1 cellular context compared by ENCODE assay signal in the genomic region with DNA sequence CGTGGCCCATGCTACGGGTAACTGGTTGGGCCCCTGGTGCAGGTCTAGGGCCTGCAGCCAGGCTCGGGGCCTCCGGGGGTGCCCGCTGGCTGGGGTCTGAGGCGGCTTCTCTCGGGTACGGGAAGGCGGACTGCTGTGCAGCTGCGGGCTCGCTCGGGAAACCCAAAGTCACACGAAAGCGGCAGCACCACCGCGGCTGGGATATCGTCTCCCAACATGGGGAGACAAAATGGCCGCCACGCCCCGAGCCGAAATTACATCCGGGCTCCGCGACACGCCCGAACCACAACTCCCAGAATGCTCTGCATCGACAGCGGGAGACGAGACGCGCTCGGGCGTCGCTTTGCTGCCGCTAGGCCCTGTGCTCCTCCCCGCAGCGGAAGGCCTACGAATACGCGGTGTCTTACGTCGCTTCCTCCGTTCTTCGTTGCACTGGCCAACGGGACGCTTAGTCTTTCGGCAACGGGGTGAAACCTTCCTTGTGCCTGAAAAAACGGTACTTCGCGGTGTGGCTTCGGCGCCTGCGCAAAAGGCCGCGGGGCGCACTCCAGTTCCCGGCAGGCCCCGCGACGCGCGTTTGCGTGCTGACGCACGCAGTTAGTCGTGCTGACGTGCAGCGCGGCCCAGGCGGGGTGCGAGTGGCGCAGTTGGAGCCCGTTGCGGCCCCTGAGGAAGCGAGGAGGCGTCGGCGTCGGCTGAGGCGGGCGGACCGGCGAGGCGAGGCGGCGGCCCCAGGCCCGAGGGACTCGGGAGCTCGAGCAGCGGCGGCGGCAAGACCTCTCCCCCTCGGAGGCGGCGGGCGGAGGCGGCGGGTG.
TF ChIP-seq lines count a peak whose summit lies in the region.

A gene (plus strand): TSS at position 604 of the 815 bp plus-strand sequence. CDS start 3,727 bp downstream, outside the sequence.

TF ChIP-seq in GM12878, 131 proteins besides CTCF, POLR2A, EP300 and RAD21 (continued from another document and continues in another):
- TF ChIP-seq, protein P1, sequence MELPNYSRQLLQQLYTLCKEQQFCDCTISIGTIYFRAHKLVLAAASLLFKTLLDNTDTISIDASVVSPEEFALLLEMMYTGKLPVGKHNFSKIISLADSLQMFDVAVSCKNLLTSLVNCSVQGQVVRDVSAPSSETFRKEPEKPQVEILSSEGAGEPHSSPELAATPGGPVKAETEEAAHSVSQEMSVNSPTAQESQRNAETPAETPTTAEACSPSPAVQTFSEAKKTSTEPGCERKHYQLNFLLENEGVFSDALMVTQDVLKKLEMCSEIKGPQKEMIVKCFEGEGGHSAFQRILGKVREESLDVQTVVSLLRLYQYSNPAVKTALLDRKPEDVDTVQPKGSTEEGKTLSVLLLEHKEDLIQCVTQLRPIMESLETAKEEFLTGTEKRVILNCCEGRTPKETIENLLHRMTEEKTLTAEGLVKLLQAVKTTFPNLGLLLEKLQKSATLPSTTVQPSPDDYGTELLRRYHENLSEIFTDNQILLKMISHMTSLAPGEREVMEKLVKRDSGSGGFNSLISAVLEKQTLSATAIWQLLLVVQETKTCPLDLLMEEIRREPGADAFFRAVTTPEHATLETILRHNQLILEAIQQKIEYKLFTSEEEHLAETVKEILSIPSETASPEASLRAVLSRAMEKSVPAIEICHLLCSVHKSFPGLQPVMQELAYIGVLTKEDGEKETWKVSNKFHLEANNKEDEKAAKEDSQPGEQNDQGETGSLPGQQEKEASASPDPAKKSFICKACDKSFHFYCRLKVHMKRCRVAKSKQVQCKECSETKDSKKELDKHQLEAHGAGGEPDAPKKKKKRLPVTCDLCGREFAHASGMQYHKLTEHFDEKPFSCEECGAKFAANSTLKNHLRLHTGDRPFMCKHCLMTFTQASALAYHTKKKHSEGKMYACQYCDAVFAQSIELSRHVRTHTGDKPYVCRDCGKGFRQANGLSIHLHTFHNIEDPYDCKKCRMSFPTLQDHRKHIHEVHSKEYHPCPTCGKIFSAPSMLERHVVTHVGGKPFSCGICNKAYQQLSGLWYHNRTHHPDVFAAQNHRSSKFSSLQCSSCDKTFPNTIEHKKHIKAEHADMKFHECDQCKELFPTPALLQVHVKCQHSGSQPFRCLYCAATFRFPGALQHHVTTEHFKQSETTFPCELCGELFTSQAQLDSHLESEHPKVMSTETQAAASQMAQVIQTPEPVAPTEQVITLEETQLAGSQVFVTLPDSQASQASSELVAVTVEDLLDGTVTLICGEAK (IDR thresholded peaks at IDR 0.05; ENCODE audit: borderline replicate concordance) = peak; percentile 64; the same call in 1 of the 2 replicates
- TF ChIP-seq MEF2B (IDR thresholded peaks at IDR 0.05; ENCODE audit: partially characterized antibody, poor library complexity, severe bottlenecking) (peak; percentile 10), PAX5 (IDR thresholded peaks at IDR 0.05; ENCODE audit: borderline replicate concordance, low read depth, low read length) (0 out of 2 replicates have a peak, but pooled peaks have one; percentile 25), ETV6 (conservative IDR thresholded peaks at IDR 0.05 in 1 of 2, IDR thresholded peaks at IDR 0.05 in 1 of 2; ENCODE audit: borderline replicate concordance in 1 of 2, low read depth in 1 of 2) (no peak), IRF4 (IDR thresholded peaks at IDR 0.05; ENCODE audit: low read depth, low read length) (peak; percentile 48; the same call in 1 of the 2 replicates), TCF7 (IDR thresholded peaks at IDR 0.05; ENCODE audit: borderline replicate concordance) (no peak), SUZ12 (IDR thresholded peaks at IDR 0.05; ENCODE audit: unreplicated experiment) (no peak), CREM (IDR thresholded peaks at IDR 0.05; ENCODE audit: low read depth) (peak; percentile 96), MXI1 (IDR thresholded peaks at IDR 0.05; ENCODE audit: low read depth, low read length) (peak; percentile 54), ATF7 (IDR thresholded peaks at IDR 0.05; ENCODE audit: low read depth) (peak; percentile 38; the same call in 1 of the 2 replicates), KLF5 (IDR thresholded peaks at IDR 0.05; ENCODE audit: partially characterized antibody) (no peak), FOXK2 (IDR thresholded peaks at IDR 0.05) (peak; percentile 28; the same call in 1 of the 2 replicates), SPI1 (IDR thresholded peaks at IDR 0.05; ENCODE audit: borderline replicate concordance, insufficient read depth, low read depth, low read length) (no peak), POU2F2 (IDR thresholded peaks at IDR 0.05; ENCODE audit: borderline replicate concordance, low read depth, low read length) (peak; percentile 41; the same call in 1 of the 3 replicates), ZNF24 (IDR thresholded peaks at IDR 0.05) (peak; percentile 68), RELA (IDR thresholded peaks at IDR 0.05; ENCODE audit: borderline replicate concordance, partially characterized antibody) (peak; percentile 16), NRF1 (conservative IDR thresholded peaks at IDR 0.05; ENCODE audit: low read depth, low read length) (peak; percentile 47), EZH2 (IDR thresholded peaks at IDR 0.05; ENCODE audit: borderline replicate concordance, control insufficient read depth, low read depth, low read length) (no peak), PAX8 (IDR thresholded peaks at IDR 0.05) (no peak), MEF2A (IDR thresholded peaks at IDR 0.05; ENCODE audit: insufficient read depth, low read depth, low read length) (no peak), HDGF (IDR thresholded peaks at IDR 0.05) (peak; percentile 77), SMC3 (IDR thresholded peaks at IDR 0.05; ENCODE audit: borderline replicate concordance, low read length) (no peak), LARP7 (IDR thresholded peaks at IDR 0.05) (peak; percentile 82), KDM1A (IDR thresholded peaks at IDR 0.05; ENCODE audit: borderline replicate concordance) (no peak), YBX1 (IDR thresholded peaks at IDR 0.05) (no peak), TARDBP (IDR thresholded peaks at IDR 0.05; ENCODE audit: borderline replicate concordance) (no peak), BACH1 (IDR thresholded peaks at IDR 0.05; ENCODE audit: borderline replicate concordance) (peak; percentile 90), ESRRA (IDR thresholded peaks at IDR 0.05; ENCODE audit: low read length) (no peak), TAF1 (IDR thresholded peaks at IDR 0.05; ENCODE audit: borderline replicate concordance, low read depth, low read length) (peak; percentile 62), GABPA (IDR thresholded peaks at IDR 0.05; ENCODE audit: low read depth) (peak; percentile 73), KAT2A (conservative IDR thresholded peaks at IDR 0.05; ENCODE audit: control insufficient read depth, low read depth, low read length) (no peak)
- TF ChIP-seq, protein P2, sequence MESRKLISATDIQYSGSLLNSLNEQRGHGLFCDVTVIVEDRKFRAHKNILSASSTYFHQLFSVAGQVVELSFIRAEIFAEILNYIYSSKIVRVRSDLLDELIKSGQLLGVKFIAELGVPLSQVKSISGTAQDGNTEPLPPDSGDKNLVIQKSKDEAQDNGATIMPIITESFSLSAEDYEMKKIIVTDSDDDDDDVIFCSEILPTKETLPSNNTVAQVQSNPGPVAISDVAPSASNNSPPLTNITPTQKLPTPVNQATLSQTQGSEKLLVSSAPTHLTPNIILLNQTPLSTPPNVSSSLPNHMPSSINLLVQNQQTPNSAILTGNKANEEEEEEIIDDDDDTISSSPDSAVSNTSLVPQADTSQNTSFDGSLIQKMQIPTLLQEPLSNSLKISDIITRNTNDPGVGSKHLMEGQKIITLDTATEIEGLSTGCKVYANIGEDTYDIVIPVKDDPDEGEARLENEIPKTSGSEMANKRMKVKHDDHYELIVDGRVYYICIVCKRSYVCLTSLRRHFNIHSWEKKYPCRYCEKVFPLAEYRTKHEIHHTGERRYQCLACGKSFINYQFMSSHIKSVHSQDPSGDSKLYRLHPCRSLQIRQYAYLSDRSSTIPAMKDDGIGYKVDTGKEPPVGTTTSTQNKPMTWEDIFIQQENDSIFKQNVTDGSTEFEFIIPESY (IDR thresholded peaks at IDR 0.05) = no peak
- TF ChIP-seq, protein P3, sequence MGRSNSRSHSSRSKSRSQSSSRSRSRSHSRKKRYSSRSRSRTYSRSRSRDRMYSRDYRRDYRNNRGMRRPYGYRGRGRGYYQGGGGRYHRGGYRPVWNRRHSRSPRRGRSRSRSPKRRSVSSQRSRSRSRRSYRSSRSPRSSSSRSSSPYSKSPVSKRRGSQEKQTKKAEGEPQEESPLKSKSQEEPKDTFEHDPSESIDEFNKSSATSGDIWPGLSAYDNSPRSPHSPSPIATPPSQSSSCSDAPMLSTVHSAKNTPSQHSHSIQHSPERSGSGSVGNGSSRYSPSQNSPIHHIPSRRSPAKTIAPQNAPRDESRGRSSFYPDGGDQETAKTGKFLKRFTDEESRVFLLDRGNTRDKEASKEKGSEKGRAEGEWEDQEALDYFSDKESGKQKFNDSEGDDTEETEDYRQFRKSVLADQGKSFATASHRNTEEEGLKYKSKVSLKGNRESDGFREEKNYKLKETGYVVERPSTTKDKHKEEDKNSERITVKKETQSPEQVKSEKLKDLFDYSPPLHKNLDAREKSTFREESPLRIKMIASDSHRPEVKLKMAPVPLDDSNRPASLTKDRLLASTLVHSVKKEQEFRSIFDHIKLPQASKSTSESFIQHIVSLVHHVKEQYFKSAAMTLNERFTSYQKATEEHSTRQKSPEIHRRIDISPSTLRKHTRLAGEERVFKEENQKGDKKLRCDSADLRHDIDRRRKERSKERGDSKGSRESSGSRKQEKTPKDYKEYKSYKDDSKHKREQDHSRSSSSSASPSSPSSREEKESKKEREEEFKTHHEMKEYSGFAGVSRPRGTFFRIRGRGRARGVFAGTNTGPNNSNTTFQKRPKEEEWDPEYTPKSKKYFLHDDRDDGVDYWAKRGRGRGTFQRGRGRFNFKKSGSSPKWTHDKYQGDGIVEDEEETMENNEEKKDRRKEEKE (IDR thresholded peaks at IDR 0.05) = peak; percentile 60; the same call in 1 of the 2 replicates
- TF ChIP-seq, protein P4, sequence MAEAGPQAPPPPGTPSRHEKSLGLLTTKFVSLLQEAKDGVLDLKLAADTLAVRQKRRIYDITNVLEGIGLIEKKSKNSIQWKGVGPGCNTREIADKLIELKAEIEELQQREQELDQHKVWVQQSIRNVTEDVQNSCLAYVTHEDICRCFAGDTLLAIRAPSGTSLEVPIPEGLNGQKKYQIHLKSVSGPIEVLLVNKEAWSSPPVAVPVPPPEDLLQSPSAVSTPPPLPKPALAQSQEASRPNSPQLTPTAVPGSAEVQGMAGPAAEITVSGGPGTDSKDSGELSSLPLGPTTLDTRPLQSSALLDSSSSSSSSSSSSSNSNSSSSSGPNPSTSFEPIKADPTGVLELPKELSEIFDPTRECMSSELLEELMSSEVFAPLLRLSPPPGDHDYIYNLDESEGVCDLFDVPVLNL (IDR thresholded peaks at IDR 0.05; ENCODE audit: low read depth, low read length) = 0 out of 2 replicates have a peak, but pooled peaks have one; percentile 14
- TF ChIP-seq, protein P5, sequence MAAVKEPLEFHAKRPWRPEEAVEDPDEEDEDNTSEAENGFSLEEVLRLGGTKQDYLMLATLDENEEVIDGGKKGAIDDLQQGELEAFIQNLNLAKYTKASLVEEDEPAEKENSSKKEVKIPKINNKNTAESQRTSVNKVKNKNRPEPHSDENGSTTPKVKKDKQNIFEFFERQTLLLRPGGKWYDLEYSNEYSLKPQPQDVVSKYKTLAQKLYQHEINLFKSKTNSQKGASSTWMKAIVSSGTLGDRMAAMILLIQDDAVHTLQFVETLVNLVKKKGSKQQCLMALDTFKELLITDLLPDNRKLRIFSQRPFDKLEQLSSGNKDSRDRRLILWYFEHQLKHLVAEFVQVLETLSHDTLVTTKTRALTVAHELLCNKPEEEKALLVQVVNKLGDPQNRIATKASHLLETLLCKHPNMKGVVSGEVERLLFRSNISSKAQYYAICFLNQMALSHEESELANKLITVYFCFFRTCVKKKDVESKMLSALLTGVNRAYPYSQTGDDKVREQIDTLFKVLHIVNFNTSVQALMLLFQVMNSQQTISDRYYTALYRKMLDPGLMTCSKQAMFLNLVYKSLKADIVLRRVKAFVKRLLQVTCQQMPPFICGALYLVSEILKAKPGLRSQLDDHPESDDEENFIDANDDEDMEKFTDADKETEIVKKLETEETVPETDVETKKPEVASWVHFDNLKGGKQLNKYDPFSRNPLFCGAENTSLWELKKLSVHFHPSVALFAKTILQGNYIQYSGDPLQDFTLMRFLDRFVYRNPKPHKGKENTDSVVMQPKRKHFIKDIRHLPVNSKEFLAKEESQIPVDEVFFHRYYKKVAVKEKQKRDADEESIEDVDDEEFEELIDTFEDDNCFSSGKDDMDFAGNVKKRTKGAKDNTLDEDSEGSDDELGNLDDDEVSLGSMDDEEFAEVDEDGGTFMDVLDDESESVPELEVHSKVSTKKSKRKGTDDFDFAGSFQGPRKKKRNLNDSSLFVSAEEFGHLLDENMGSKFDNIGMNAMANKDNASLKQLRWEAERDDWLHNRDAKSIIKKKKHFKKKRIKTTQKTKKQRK (IDR thresholded peaks at IDR 0.05; ENCODE audit: low read depth, low read length) = no peak
- TF ChIP-seq, protein P6, sequence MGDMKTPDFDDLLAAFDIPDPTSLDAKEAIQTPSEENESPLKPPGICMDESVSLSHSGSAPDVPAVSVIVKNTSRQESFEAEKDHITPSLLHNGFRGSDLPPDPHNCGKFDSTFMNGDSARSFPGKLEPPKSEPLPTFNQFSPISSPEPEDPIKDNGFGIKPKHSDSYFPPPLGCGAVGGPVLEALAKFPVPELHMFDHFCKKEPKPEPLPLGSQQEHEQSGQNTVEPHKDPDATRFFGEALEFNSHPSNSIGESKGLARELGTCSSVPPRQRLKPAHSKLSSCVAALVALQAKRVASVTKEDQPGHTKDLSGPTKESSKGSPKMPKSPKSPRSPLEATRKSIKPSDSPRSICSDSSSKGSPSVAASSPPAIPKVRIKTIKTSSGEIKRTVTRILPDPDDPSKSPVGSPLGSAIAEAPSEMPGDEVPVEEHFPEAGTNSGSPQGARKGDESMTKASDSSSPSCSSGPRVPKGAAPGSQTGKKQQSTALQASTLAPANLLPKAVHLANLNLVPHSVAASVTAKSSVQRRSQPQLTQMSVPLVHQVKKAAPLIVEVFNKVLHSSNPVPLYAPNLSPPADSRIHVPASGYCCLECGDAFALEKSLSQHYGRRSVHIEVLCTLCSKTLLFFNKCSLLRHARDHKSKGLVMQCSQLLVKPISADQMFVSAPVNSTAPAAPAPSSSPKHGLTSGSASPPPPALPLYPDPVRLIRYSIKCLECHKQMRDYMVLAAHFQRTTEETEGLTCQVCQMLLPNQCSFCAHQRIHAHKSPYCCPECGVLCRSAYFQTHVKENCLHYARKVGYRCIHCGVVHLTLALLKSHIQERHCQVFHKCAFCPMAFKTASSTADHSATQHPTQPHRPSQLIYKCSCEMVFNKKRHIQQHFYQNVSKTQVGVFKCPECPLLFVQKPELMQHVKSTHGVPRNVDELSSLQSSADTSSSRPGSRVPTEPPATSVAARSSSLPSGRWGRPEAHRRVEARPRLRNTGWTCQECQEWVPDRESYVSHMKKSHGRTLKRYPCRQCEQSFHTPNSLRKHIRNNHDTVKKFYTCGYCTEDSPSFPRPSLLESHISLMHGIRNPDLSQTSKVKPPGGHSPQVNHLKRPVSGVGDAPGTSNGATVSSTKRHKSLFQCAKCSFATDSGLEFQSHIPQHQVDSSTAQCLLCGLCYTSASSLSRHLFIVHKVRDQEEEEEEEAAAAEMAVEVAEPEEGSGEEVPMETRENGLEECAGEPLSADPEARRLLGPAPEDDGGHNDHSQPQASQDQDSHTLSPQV (IDR thresholded peaks at IDR 0.05) = peak; percentile 30; the same call in 1 of the 2 replicates
